Comparison of ENCODE assay signal across 8 cellular contexts in the genomic region with DNA sequence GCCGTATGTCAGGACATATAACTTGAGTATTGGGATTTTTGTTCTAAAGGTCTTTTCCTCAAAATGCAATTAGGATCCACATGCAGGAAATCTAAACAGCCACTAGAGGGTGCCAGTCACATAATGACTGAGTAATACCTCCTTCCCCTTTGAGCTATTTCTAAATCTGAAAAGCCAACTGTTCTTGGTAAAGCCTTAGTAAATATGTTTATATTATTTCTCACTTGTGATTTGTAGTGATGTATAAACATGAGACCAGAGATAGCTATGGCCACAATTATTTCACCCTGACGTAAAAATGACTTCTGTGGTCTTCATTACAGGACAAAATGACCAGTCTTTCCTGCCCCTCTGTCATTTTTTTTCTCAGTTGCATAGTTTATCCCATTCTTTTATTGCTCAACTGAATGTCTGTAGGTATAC. TPM values are rescaled to one million over a fixed set of nuclear protein-coding genes. Genes with fewer than 3 reads are reported as not detected.
DNase-seq lines count a peak whose midpoint lies in the region; ATAC-seq and TF ChIP-seq lines count a peak whose summit lies in the region.

No MANE protein-coding gene starts in this region.

- H3K27ac ChIP-seq in gastroesophageal sphincter (no peak overlapping the region), psoas muscle (no peak overlapping the region)

- H3K27me3 Mint-ChIP-seq in activated CD4-positive, alpha-beta T cell treated with anti-CD3 and anti-CD28 coated beads for 36 hours, result no peaks in the 10 kb centered on the region
- H3K27me3 Mint-ChIP-seq in activated T-cell treated with anti-CD3 and anti-CD28 coated beads, Interleukin-2, amount 50 U/mL, for 4 hours (ENCODE audit: low read depth), result no peaks in the 10 kb centered on the region

- H3K27ac Mint-ChIP-seq in activated CD4-positive, alpha-beta T cell treated with anti-CD3 and anti-CD28 coated beads for 36 hours, result no peak overlapping the region

- CTCF ChIA-PET in activated CD4-positive, alpha-beta T cell treated with anti-CD3 and anti-CD28 coated beads for 36 hours (lab: Charles Lee), result interaction anchor here (0.5 to 3.0 kb wide), 48 partner anchors 9 to 567 kb away, joined by 3 to 23 read pairs (median 4); partner anchors contain the start of genes DR1, FNBP1L and MTF2

- H3K4me1 ChIP-seq in gastroesophageal sphincter (no peaks in the 10 kb centered on the region), psoas muscle (no peaks in the 10 kb centered on the region)

- DNase-seq in activated CD4-positive, alpha-beta T cell treated with anti-CD3 and anti-CD28 coated beads for 36 hours, result peak; percentile 43
- DNase-seq in activated CD4-positive, alpha-beta T cell treated with anti-CD3 and anti-CD28 coated beads for 1 hour, result no peak
- DNase-seq in NOMO-1 (lab: John Stamatoyannopoulos, UW; ENCODE audit: unreplicated experiment in 2 of 2), result peak; percentile 4 to 59
- DNase-seq in activated T-cell treated with anti-CD3 and anti-CD28 coated beads, Interleukin-2, amount 50 U/mL, for 4 hours, result peak; percentile 35
- DNase-seq in psoas muscle, result no peak

- POLR2A ChIA-PET in activated CD4-positive, alpha-beta T cell treated with anti-CD3 and anti-CD28 coated beads for 36 hours (lab: Charles Lee), result interaction anchor here (1.2 kb wide), 1 partner anchor 44 kb away, joined by 8 read pairs; no protein-coding TSS in a partner anchor

- peaks cover 6% of the 10 kb centered on the region for H3K36me3 Mint-ChIP-seq in activated CD4-positive, alpha-beta T cell treated with anti-CD3 and anti-CD28 coated beads for 36 hours (ENCODE audit: low read depth)
- peaks cover 5% of the 10 kb centered on the region for H3K36me3 Mint-ChIP-seq in activated T-cell treated with anti-CD3 and anti-CD28 coated beads, Interleukin-2, amount 50 U/mL, for 4 hours (ENCODE audit: insufficient read depth)

- no peaks in the 10 kb centered on the region for H3K4me1 Mint-ChIP-seq in activated CD4-positive, alpha-beta T cell treated with anti-CD3 and anti-CD28 coated beads for 36 hours
- no peaks in the 10 kb centered on the region for H3K4me1 Mint-ChIP-seq in activated T-cell treated with anti-CD3 and anti-CD28 coated beads, Interleukin-2, amount 50 U/mL, for 4 hours (ENCODE audit: low read depth)

- H3K9me3 ChIP-seq in gastroesophageal sphincter (no peaks in the 10 kb centered on the region), psoas muscle (no peaks in the 10 kb centered on the region)

- no peaks in the 10 kb centered on the region for H3K9me3 Mint-ChIP-seq in activated CD4-positive, alpha-beta T cell treated with anti-CD3 and anti-CD28 coated beads for 36 hours (ENCODE audit: low read depth)
- H3K9me3 Mint-ChIP-seq in activated T-cell treated with anti-CD3 and anti-CD28 coated beads, Interleukin-2, amount 50 U/mL, for 4 hours, result no peaks in the 10 kb centered on the region

- TF ChIP-seq CTCF in gastroesophageal sphincter (IDR thresholded peaks at IDR 0.05) (peak; percentile 79 to 92 (median 86)), psoas muscle (IDR thresholded peaks at IDR 0.05) (peak; percentile 87)

- H3K27me3 ChIP-seq in gastroesophageal sphincter (no peaks in the 10 kb centered on the region), psoas muscle (ENCODE audit: insufficient read depth in 3 of 3, low read length in 2 of 3) (no peaks in the 10 kb centered on the region)

- no peak for TF ChIP-seq EP300 in gastroesophageal sphincter (IDR thresholded peaks at IDR 0.05)

- H3K4me3 ChIP-seq in gastroesophageal sphincter (no peak overlapping the region), psoas muscle (no peak overlapping the region)

- H3K4me3 Mint-ChIP-seq in activated CD4-positive, alpha-beta T cell treated with anti-CD3 and anti-CD28 coated beads for 36 hours, result no peak overlapping the region
- H3K4me3 Mint-ChIP-seq in activated T-cell treated with anti-CD3 and anti-CD28 coated beads, Interleukin-2, amount 50 U/mL, for 4 hours, result no peak overlapping the region

- ATAC-seq in activated CD4-positive, alpha-beta T cell treated with anti-CD3 and anti-CD28 coated beads for 36 hours, result peak; percentile 44
- ATAC-seq in HG03439 (IDR thresholded peaks at IDR 0.05; ENCODE audit: unreplicated experiment) (peak; percentile 54), gastroesophageal sphincter (no peak), psoas muscle (peak; percentile 51 to 89 (median 70)), HG02938 (IDR thresholded peaks at IDR 0.05; ENCODE audit: unreplicated experiment) (no peak)
- ATAC-seq in activated T-cell treated with anti-CD3 and anti-CD28 coated beads, Interleukin-2, amount 50 U/mL, for 4 hours, result no peak

- peaks cover 0 to 31% of the 10 kb centered on the region in 2 donors for H3K36me3 ChIP-seq in gastroesophageal sphincter
- H3K36me3 ChIP-seq in psoas muscle (ENCODE audit: insufficient read depth in 1 of 2, low read depth in 1 of 2), result no peaks in the 10 kb centered on the region

- TF ChIP-seq POLR2A in gastroesophageal sphincter (IDR thresholded peaks at IDR 0.05), result no peak

- intact Hi-C loops in activated CD4-positive, alpha-beta T cell treated with anti-CD3 and anti-CD28 coated beads for 36 hours (cut with DNase I, micrococcal nuclease), result loop anchor here (1.0 to 10.0 kb wide), 9 partner anchors 40 to 540 kb away; partner anchors contain the start of genes DR1 (in 1 of the 2) and FNBP1L (in 1 of the 2)
- intact Hi-C loops in psoas muscle (cut with DNase I), result loop anchor here (5.0 to 10.0 kb wide), 2 partner anchors 43 to 130 kb away; partner anchors contain the start of gene DR1 (in 1 of the 2)

- 17 to 23% methylated on average over 2 of the region's 2 CpGs for WGBS in gastroesophageal sphincter (ENCODE audit: low coverage in 1 of 2), 2 donors
- WGBS in psoas muscle, 3 donors, result 34 to 43% (median 40%) methylated on average over 2 of the region's 2 CpGs

RNA-seq across cellular contexts. Expression of gene DR1, which starts 41.0 kb away (rescaled TPM):
- total RNA-seq in activated CD4-positive, alpha-beta T cell treated with anti-CD3 and anti-CD28 coated beads for 36 hours, result 10 to 100 TPM; 84.8 to 95.3 TPM
- 10 to 100 TPM; 91.9 to 99.5 (median 93.3) TPM for total RNA-seq in activated T-cell treated with anti-CD3 and anti-CD28 coated beads, Interleukin-2, amount 50 U/mL, for 4 hours
- total RNA-seq in gastroesophageal sphincter (10 to 100 TPM; 35.0 to 38.6 (median 35.3) TPM), psoas muscle (10 to 100 TPM; 38.1 to 46.7 (median 42.6) TPM)
- 10 to 100 TPM; 13.6 to 35.6 (median 21.5) TPM for polyA plus RNA-seq in psoas muscle

Comparison
In these comparisons a context has a peak if more than half of its experiments do, and no peak if none do; other contexts are left out.
1. DNase-seq: peak in activated CD4-positive, alpha-beta T cell treated with anti-CD3 and anti-CD28 coated beads for 36 hours (single experiment), NOMO-1 (2 of 2) and activated T-cell treated with anti-CD3 and anti-CD28 coated beads, Interleukin-2, amount 50 U/mL, for 4 hours (single experiment); none in activated CD4-positive, alpha-beta T cell treated with anti-CD3 and anti-CD28 coated beads for 1 hour (single experiment) and psoas muscle (0 of 2).
2. ATAC-seq: peak in activated CD4-positive, alpha-beta T cell treated with anti-CD3 and anti-CD28 coated beads for 36 hours (single experiment), HG03439 (single experiment) and psoas muscle (4 of 4); none in activated T-cell treated with anti-CD3 and anti-CD28 coated beads, Interleukin-2, amount 50 U/mL, for 4 hours (0 of 2), gastroesophageal sphincter (single experiment) and HG02938 (single experiment).